In the genomic region with DNA sequence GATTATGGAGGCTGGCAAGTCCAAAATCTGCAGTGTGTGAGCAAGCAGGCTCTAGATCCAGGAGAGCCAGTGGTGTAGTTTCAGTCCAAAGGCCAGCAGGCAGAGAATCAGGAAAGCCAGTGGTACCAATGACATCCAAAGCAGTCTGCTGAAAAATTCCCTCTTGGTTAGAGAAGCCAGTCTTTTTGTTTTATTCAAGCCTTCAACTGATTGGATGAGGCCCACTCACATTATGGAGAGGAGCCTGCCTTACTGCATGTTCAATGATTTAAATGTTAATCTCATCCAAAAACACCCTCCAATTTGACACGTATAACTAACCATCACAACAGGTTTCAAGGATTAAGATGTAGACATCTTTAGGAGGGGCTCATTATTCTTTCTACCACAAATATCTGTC, we compare ENCODE assay signal across 7 cellular contexts.
"Had no signal": no experiment of that assay in that cellular context is flagged by ENCODE, and none has a peak within 500 bp of the region (broad histone marks: within the 10 kb centered on the region; RNA-seq: fewer than 3 reads in every experiment).

No MANE protein-coding gene starts in this region.

- H3K4me3 Mint-ChIP-seq: H9, HFFc6, IgD-negative memory B cell had no signal

- DNase-seq: GOT3, H9, HCEC 1CT, HFFc6, KG1 had no signal

- H3K27ac ChIP-seq: HL-60 had no signal

- H3K36me3 Mint-ChIP-seq: IgD-negative memory B cell had no signal

- H3K27ac Mint-ChIP-seq: HFFc6, IgD-negative memory B cell had no signal

- H3K4me1 Mint-ChIP-seq: IgD-negative memory B cell had no signal

- H3K27me3 Mint-ChIP-seq: IgD-negative memory B cell had no signal

- H3K9me3 Mint-ChIP-seq: HFFc6 had no signal
